Comparison of ENCODE assay signal across 15 cellular contexts in the genomic region with DNA sequence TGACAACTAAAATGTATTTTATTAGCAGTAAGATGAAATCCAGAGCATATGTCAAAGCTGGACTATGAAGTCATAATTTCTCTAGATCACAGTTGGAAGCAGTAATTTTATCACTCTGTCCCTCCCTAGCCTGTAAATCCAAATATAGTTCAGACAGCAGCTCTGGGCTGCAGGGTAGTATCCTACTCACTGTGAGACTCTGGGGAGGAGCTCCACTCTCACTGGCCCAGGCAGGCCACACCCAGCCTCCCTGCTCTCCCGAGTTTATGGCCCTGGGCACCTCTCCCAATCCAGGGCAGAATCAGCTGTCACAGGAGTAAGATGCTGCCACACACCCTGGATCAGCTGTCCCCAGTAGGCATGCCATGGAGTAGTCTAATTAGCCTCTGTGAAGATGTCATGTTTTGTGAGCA.
DNase-seq lines count a peak whose midpoint lies in the region; ATAC-seq and TF ChIP-seq lines count a peak whose summit lies in the region.
"Had no signal": no experiment of that assay in that cellular context is flagged by ENCODE, and none has a peak within 500 bp of the region (broad histone marks: within the 10 kb centered on the region; RNA-seq: fewer than 3 reads in every experiment).

No MANE protein-coding gene starts in this region.

- no peaks in the 10 kb centered on the region for H3K9me3 ChIP-seq in HEK293 (ENCODE audit: control insufficient read depth, insufficient read depth, low read depth, low read length)
- H3K9me3 ChIP-seq in SJCRH30 (replicated peaks): no peaks in the 10 kb centered on the region
- H3K9me3 ChIP-seq in tibial nerve: no peaks in the 10 kb centered on the region

- intact Hi-C loops in left ventricle myocardium superior (cut with micrococcal nuclease): no loop called here

- H3K27ac ChIP-seq in HEK293 (ENCODE audit: extremely low read depth, low read depth, low read length) (no peak overlapping the region), SJCRH30 (no peak overlapping the region), tibial nerve (no peak overlapping the region)

- POLR2A ChIA-PET in HEK293 (lab: Yijun Ruan, JAX): interaction anchor here (1.1 kb wide), 1 partner anchor 8 kb away, joined by 3 read pairs; no protein-coding TSS in a partner anchor

- TF ChIP-seq POLR2A in tibial nerve (IDR thresholded peaks at IDR 0.05): no peak

- TF ChIP-seq EP300 in tibial nerve (IDR thresholded peaks at IDR 0.05): no peak

- DNase-seq in A172 (ENCODE audit: low spot score): peak; percentile 58
- DNase-seq in SJCRH30: peak; percentile 67 to 74
- peak; percentile 62 for DNase-seq in left ventricle myocardium superior
- DNase-seq in dermis blood vessel endothelial cell: no peak
- no peak for DNase-seq in KBM-7
- DNase-seq in tibial nerve (ENCODE audit: low spot score in 2 of 2): no peak
- DNase-seq: activated CD4-positive, alpha-beta T cell treated with anti-CD3 and anti-CD28 coated beads for 48 hours; activated T-cell treated with anti-CD3 and anti-CD28 coated beads, Interleukin-2, amount 50 U/mL, for 72 hours; cortex of kidney; DMS79; Karpas-422; stimulated activated CD4-positive, alpha-beta T cell treated with anti-CD3 and anti-CD28 coated beads, Interleukin-1b, Interleukin-23, amount 100 ng/mL, for 48 hours; stimulated activated CD8-positive, alpha-beta memory T cell treated with anti-CD3 and anti-CD28 coated beads, Interleukin-4, amount 100 ng/mL, for 48 hours had no signal

- peaks cover 3% of the 10 kb centered on the region for H3K4me1 ChIP-seq in HEK293 (ENCODE audit: control insufficient read depth, insufficient read depth, low read length)
- peaks cover 10% of the 10 kb centered on the region; the same call in 1 of the 2 replicates for H3K4me1 ChIP-seq in SJCRH30
- H3K4me1 ChIP-seq in tibial nerve: no peaks in the 10 kb centered on the region

- H3K27me3 ChIP-seq in SJCRH30 (no peaks in the 10 kb centered on the region), tibial nerve (no peaks in the 10 kb centered on the region)

- ATAC-seq in left ventricle myocardium superior (peak; percentile 99), GM21619 (IDR thresholded peaks at IDR 0.05; ENCODE audit: unreplicated experiment) (no peak)
- ATAC-seq: activated T-cell treated with anti-CD3 and anti-CD28 coated beads, Interleukin-2, amount 50 U/mL, for 72 hours had no signal

- WGBS in tibial nerve, 2 donors: 0 to 50% methylated on average over 1 of the region's 1 CpG

- H3K36me3 ChIP-seq in HEK293 (ENCODE audit: control insufficient read depth in 2 of 2, insufficient read depth in 1 of 2, low read length in 2 of 2) (no peaks in the 10 kb centered on the region), SJCRH30 (no peaks in the 10 kb centered on the region), tibial nerve (no peaks in the 10 kb centered on the region)

- CTCF ChIA-PET in HEK293 (lab: Yijun Ruan, JAX): interaction anchor here (1.5 kb wide), 1 partner anchor 19 kb away, joined by 3 read pairs; no protein-coding TSS in a partner anchor

- no peak for TF ChIP-seq CTCF in HEK293 (tag by site-specific recombination; IDR thresholded peaks at IDR 0.05)
- no peak for TF ChIP-seq CTCF in tibial nerve (IDR thresholded peaks at IDR 0.05)

- no peak overlapping the region for H3K4me3 ChIP-seq in HEK293 (ENCODE audit: low read depth, low read length)
- no peak overlapping the region for H3K4me3 ChIP-seq in SJCRH30
- H3K4me3 ChIP-seq in tibial nerve: no peak overlapping the region

- in situ Hi-C loops in KBM-7 (cut with MboI; ENCODE audit: low pct_unique_long_range_greater_than_20kb, low sequenced_read_pairs): no loop called here

TF ChIP-seq in HEK293, 187 proteins besides CTCF, POLR2A, EP300 and RAD21 (continues in another document):
- TF ChIP-seq KLF1 (tag by site-specific recombination; IDR thresholded peaks at IDR 0.05) (peak; percentile 84), ZNF354C (tag by site-specific recombination; IDR thresholded peaks at IDR 0.05; ENCODE audit: borderline replicate concordance, low read depth) (no peak), ZBTB48 (tag by site-specific recombination; IDR thresholded peaks at IDR 0.05) (0 out of 2 replicates have a peak, but pooled peaks have one; percentile 55), ZEB2 (tag by site-specific recombination; IDR thresholded peaks at IDR 0.05) (peak; percentile 67), KLF9 (tag by site-specific recombination; IDR thresholded peaks at IDR 0.05; ENCODE audit: low read depth) (peak; percentile 29; the same call in 1 of the 2 replicates), ZBTB8A (tag by site-specific recombination; IDR thresholded peaks at IDR 0.05) (0 out of 2 replicates have a peak, but pooled peaks have one; percentile 32), ZNF558 (tag by site-specific recombination; IDR thresholded peaks at IDR 0.05) (0 out of 2 replicates have a peak, but pooled peaks have one; percentile 20), ZBTB44 (tag by site-specific recombination; IDR thresholded peaks at IDR 0.05) (0 out of 2 replicates have a peak, but pooled peaks have one; percentile 27), ZNF146 (tag by site-specific recombination; IDR thresholded peaks at IDR 0.05) (no peak), KLF16 (tag by site-specific recombination; IDR thresholded peaks at IDR 0.05) (0 out of 2 replicates have a peak, but pooled peaks have one; percentile 30), ZNF600 (tag by site-specific recombination; IDR thresholded peaks at IDR 0.05) (peak; percentile 89)
- TF ChIP-seq, protein P1, sequence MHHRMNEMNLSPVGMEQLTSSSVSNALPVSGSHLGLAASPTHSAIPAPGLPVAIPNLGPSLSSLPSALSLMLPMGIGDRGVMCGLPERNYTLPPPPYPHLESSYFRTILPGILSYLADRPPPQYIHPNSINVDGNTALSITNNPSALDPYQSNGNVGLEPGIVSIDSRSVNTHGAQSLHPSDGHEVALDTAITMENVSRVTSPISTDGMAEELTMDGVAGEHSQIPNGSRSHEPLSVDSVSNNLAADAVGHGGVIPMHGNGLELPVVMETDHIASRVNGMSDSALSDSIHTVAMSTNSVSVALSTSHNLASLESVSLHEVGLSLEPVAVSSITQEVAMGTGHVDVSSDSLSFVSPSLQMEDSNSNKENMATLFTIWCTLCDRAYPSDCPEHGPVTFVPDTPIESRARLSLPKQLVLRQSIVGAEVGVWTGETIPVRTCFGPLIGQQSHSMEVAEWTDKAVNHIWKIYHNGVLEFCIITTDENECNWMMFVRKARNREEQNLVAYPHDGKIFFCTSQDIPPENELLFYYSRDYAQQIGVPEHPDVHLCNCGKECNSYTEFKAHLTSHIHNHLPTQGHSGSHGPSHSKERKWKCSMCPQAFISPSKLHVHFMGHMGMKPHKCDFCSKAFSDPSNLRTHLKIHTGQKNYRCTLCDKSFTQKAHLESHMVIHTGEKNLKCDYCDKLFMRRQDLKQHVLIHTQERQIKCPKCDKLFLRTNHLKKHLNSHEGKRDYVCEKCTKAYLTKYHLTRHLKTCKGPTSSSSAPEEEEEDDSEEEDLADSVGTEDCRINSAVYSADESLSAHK (tag by site-specific recombination; IDR thresholded peaks at IDR 0.05): no peak
- TF ChIP-seq, protein P2, sequence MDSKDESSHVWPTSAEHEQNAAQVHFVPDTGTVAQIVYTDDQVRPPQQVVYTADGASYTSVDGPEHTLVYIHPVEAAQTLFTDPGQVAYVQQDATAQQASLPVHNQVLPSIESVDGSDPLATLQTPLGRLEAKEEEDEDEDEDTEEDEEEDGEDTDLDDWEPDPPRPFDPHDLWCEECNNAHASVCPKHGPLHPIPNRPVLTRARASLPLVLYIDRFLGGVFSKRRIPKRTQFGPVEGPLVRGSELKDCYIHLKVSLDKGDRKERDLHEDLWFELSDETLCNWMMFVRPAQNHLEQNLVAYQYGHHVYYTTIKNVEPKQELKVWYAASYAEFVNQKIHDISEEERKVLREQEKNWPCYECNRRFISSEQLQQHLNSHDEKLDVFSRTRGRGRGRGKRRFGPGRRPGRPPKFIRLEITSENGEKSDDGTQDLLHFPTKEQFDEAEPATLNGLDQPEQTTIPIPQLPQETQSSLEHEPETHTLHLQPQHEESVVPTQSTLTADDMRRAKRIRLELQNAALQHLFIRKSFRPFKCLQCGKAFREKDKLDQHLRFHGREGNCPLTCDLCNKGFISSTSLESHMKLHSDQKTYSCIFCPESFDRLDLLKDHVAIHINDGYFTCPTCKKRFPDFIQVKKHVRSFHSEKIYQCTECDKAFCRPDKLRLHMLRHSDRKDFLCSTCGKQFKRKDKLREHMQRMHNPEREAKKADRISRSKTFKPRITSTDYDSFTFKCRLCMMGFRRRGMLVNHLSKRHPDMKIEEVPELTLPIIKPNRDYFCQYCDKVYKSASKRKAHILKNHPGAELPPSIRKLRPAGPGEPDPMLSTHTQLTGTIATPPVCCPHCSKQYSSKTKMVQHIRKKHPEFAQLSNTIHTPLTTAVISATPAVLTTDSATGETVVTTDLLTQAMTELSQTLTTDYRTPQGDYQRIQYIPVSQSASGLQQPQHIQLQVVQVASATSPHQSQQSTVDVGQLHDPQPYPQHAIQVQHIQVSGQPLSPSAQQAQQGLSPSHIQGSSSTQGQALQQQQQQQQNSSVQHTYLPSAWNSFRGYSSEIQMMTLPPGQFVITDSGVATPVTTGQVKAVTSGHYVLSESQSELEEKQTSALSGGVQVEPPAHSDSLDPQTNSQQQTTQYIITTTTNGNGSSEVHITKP (tag by site-specific recombination; IDR thresholded peaks at IDR 0.05): peak; percentile 71; the same call in 1 of the 2 replicates

Comparison
In these comparisons a context has a peak if more than half of its experiments do, and no peak if none do; other contexts are left out.
1. DNase-seq: peak in A172 (single experiment), SJCRH30 (2 of 2) and left ventricle myocardium superior (single experiment); none in dermis blood vessel endothelial cell (single experiment), KBM-7 (single experiment) and tibial nerve (0 of 2).